8 cellular contexts compared by ENCODE assay signal in genomic region chr19:7829561-7830271, GRCh38. TPM values are rescaled to one million over a fixed set of nuclear protein-coding genes. Genes with fewer than 3 reads are reported as not detected.
DNase-seq lines count a peak whose midpoint lies in the region; ATAC-seq and TF ChIP-seq lines count a peak whose summit lies in the region.

Gene EVI5L, plus strand, starts transcription at chr19:7830218. Its CDS starts 16,325 bp downstream, at chr19:7846543.

- in situ Hi-C loops in GM18951 (cut with MboI; ENCODE audit: low sequenced_read_pairs, unreplicated experiment), result no loop called here

- TF ChIP-seq CTCF in spleen (IDR thresholded peaks at IDR 0.05 in 8 of 11, conservative IDR thresholded peaks at IDR 0.05 in 3 of 11), result peak in 2 of 11 experiments; percentile 31 to 38

- no peaks in the 10 kb centered on the region for H3K9me3 ChIP-seq in spleen

- peaks cover 0 to 4% (median 0%) of the 10 kb centered on the region in 7 donors for H3K27me3 ChIP-seq in spleen (replicated peaks in 1 of 7)

- no peaks in the 10 kb centered on the region for H3K36me3 ChIP-seq in spleen

- TF ChIP-seq POLR2A in GM18951 (IDR thresholded peaks at IDR 0.05; ENCODE audit: extremely low read depth, insufficient read depth, insufficient read length) (peak; percentile 38), spleen (IDR thresholded peaks at IDR 0.05) (no peak)

- peak; percentile 85 for ATAC-seq in HG03280 (IDR thresholded peaks at IDR 0.05; ENCODE audit: unreplicated experiment)

- H3K4me3 ChIP-seq in spleen, result peak within 1 kb of the TSS; percentile 53 to 89 (median 65)

- intact Hi-C loops in spleen (cut with DNase I; ENCODE audit: low total_unique reads), result no loop called here

- 0 to 1% (median 0%) methylated on average over 26 to 45 of the region's 45 CpGs for WGBS in spleen, 5 donors

- peaks cover 8 to 43% (median 37%) of the 10 kb centered on the region in 6 donors for H3K4me1 ChIP-seq in spleen

- peak within 1 kb of the TSS in 5 of 8 donors; percentile 29 to 81 (median 71) for H3K27ac ChIP-seq in spleen

- peak; percentile 99 for DNase-seq in AG08395 (ENCODE audit: low spot score)
- peak; percentile 100 for DNase-seq in NCI-H345 (lab: John Stamatoyannopoulos, UW)
- peak; percentile 99 for DNase-seq in activated CD4-positive, CD25-positive, alpha-beta regulatory T cell treated with anti-CD3 and anti-CD28 coated beads, Interleukin-2, amount 50 U/mL, for 16 hours (ENCODE audit: low read depth, low spot score)
- DNase-seq in cerebellar cortex (ENCODE audit: low spot score), result peak; percentile 100
- peak; percentile 100 for DNase-seq in iris pigment epithelial cell (ENCODE audit: low read depth)
- DNase-seq in spleen, result peak; percentile 99

RNA-seq across cellular contexts. Expression of gene EVI5L, which starts in this region (rescaled TPM):
- 10 to 100 TPM in 5 of 7 donors, 1 to 10 TPM in 2; 8.6 to 22.8 (median 13.8) TPM for total RNA-seq in spleen
- 1 to 10 TPM; 3.7 to 9.3 (median 3.7) TPM for polyA plus RNA-seq in spleen

Comparison
In these comparisons a context has a peak if more than half of its experiments do, and no peak if none do; other contexts are left out.
1. Peak in every context shown above with its lines: DNase-seq, ATAC-seq, H3K4me3 ChIP-seq and H3K27ac ChIP-seq.